19 cellular contexts compared by ENCODE assay signal in the genomic region with DNA sequence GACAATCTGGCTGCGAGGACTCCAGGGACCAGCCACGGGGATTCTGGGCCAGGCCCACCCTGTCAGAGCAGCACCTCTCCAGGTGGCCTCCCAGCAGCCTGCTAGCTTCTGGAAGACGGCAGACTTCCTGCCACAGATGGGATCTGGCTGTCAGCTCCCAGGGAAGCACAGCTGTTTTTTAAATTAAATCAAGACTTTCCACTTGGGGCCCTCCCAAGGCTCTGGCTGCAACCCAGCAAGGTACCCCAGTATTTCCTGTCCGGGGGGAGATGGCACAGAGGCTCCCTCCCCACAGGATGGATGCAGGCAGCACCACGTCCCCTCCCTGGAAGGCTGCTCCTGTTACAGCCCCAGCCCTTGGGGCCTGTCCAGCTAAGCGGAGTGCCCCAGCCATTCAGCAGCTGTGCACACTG. TPM values are rescaled to one million over a fixed set of nuclear protein-coding genes. Genes with fewer than 3 reads are reported as not detected.
A peak's percentile ranks its signal among the peaks of the same experiment; 100 is the strongest.
DNase-seq lines count a peak whose midpoint lies in the region; ATAC-seq and TF ChIP-seq lines count a peak whose summit lies in the region.
"Had no signal": no experiment of that assay in that cellular context is flagged by ENCODE, and none has a peak within 500 bp of the region (broad histone marks: within the 10 kb centered on the region; RNA-seq: fewer than 3 reads in every experiment).

No MANE protein-coding gene starts in this region.

- H3K23ac ChIP-seq in mesendoderm (ENCODE audit: low read length): no peak overlapping the region

- H4K5ac ChIP-seq in mesendoderm (ENCODE audit: low read length): no peak overlapping the region

- peak overlapping the region; percentile 30 for H3K27ac ChIP-seq in endodermal cell (ENCODE audit: low read depth, low read length)
- H3K27ac ChIP-seq in mesendoderm (ENCODE audit: low read depth, low read length): peak overlapping the region; percentile 17
- H3K27ac ChIP-seq in subcutaneous abdominal adipose tissue (ENCODE audit: low read depth, low read length): peak overlapping the region; percentile 50
- H3K27ac ChIP-seq in adrenal gland: peak overlapping the region in 1 of 5 donors; percentile 59

- ATAC-seq in stimulated activated effector memory CD8-positive, alpha-beta T cell treated with anti-CD3 and anti-CD28 coated beads, Interleukin-12 subunit alpha, Interleukin-12 subunit beta, amount 100 ng/mL, for 72 hours: no peak
- ATAC-seq: activated CD4-positive, alpha-beta T cell treated with anti-CD3 and anti-CD28 coated beads for 36 hours; mucosa of descending colon; stimulated activated memory B cell treated with anti-CD40 and anti-IgM and Interleukin-4, amounts not matched to agents 10 μg/mL and 1 μg/mL and 100 μg/mL, for 72 hours; T-helper 17 cell had no signal

- peaks cover 11% of the 10 kb centered on the region for H3K9me3 ChIP-seq in endodermal cell (ENCODE audit: control insufficient read depth, low read length)
- peaks cover 5 to 13% (median 10%) of the 10 kb centered on the region in 5 donors for H3K9me3 ChIP-seq in subcutaneous abdominal adipose tissue (ENCODE audit: control insufficient read depth in 5 of 5, low read length in 5 of 5)
- peaks cover 0 to 7% (median 0%) of the 10 kb centered on the region in 3 donors for H3K9me3 ChIP-seq in adrenal gland (replicated peaks in 1 of 3)
- H3K9me3 ChIP-seq: mucosa of descending colon had no signal

- no peaks in the 10 kb centered on the region for H3K27me3 Mint-ChIP-seq in endodermal cell (ENCODE audit: insufficient read depth)
- H3K27me3 Mint-ChIP-seq: activated CD4-positive, alpha-beta T cell treated with anti-CD3 and anti-CD28 coated beads for 36 hours; CD4-positive, alpha-beta memory T cell; T-helper 17 cell had no signal

- H2BK15ac ChIP-seq in mesendoderm (replicated peaks; ENCODE audit: low read depth): no peak overlapping the region

- H3K4me3 ChIP-seq in endodermal cell (ENCODE audit: low read length): no peak overlapping the region
- no peak overlapping the region for H3K4me3 ChIP-seq in mesendoderm (ENCODE audit: low read length)
- H3K4me3 ChIP-seq in subcutaneous abdominal adipose tissue (ENCODE audit: low read depth in 1 of 5, low read length in 5 of 5): no peak overlapping the region
- H3K4me3 ChIP-seq in adrenal gland: no peak overlapping the region
- H3K4me3 ChIP-seq: mucosa of descending colon had no signal

- H3K27ac Mint-ChIP-seq in endodermal cell: no peak overlapping the region
- no peak overlapping the region for H3K27ac Mint-ChIP-seq in stimulated activated effector memory CD8-positive, alpha-beta T cell treated with anti-CD3 and anti-CD28 coated beads, Interleukin-12 subunit alpha, Interleukin-12 subunit beta, amount 100 ng/mL, for 72 hours
- H3K27ac Mint-ChIP-seq: stimulated activated memory B cell treated with anti-CD40 and anti-IgM and Interleukin-4, amounts not matched to agents 10 μg/mL and 1 μg/mL and 100 μg/mL, for 72 hours had no signal

- no peak for TF ChIP-seq POLR2A in adrenal gland (IDR thresholded peaks at IDR 0.05)

- peaks cover 36% of the 10 kb centered on the region for H3K79me1 ChIP-seq in mesendoderm (ENCODE audit: low read length)

- H3K9ac ChIP-seq in endodermal cell (ENCODE audit: extremely low read depth, low read length, poor library complexity, severe bottlenecking): no peak overlapping the region
- peak overlapping the region; percentile 35 for H3K9ac ChIP-seq in mesendoderm (ENCODE audit: low read length)
- peak overlapping the region in 3 of 5 donors; percentile 13 to 58 (median 52) for H3K9ac ChIP-seq in subcutaneous abdominal adipose tissue (ENCODE audit: low read length in 5 of 5)

- peaks cover 14% of the 10 kb centered on the region for H3K4me1 Mint-ChIP-seq in endodermal cell
- no peaks in the 10 kb centered on the region for H3K4me1 Mint-ChIP-seq in stimulated activated effector memory CD8-positive, alpha-beta T cell treated with anti-CD3 and anti-CD28 coated beads, Interleukin-12 subunit alpha, Interleukin-12 subunit beta, amount 100 ng/mL, for 72 hours
- H3K4me1 Mint-ChIP-seq: stimulated activated memory B cell treated with anti-CD40 and anti-IgM and Interleukin-4, amounts not matched to agents 10 μg/mL and 1 μg/mL and 100 μg/mL, for 72 hours had no signal

- H3K36me3 Mint-ChIP-seq in endodermal cell (ENCODE audit: low read depth): peaks cover 73% of the 10 kb centered on the region
- H3K36me3 Mint-ChIP-seq in stimulated activated effector memory CD8-positive, alpha-beta T cell treated with anti-CD3 and anti-CD28 coated beads, Interleukin-12 subunit alpha, Interleukin-12 subunit beta, amount 100 ng/mL, for 72 hours: peaks cover 4% of the 10 kb centered on the region

- 87 to 88% methylated on average over 4 to 6 of the region's 6 CpGs for WGBS in endodermal cell (ENCODE audit: insufficient coverage in 1 of 2, insufficient read length in 1 of 2), 2 experiments
- no CpG with 5 or more reads among the region's 6 CpGs for WGBS in mesendoderm (ENCODE audit: extremely low coverage, insufficient coverage, low lambda C conversion rate)
- 53 to 90% (median 67%) methylated on average over 2 to 6 of the region's 6 CpGs for WGBS in adrenal gland, 4 donors

- no peak overlapping the region for H2BK5ac ChIP-seq in mesendoderm (ENCODE audit: low read length)

- no peak overlapping the region for H2AK5ac ChIP-seq in mesendoderm (ENCODE audit: low read length)

- TF ChIP-seq CTCF in endodermal cell (conservative IDR thresholded peaks at IDR 0.05) (no peak), adrenal gland (IDR thresholded peaks at IDR 0.05) (no peak)

- H3K27me3 ChIP-seq in endodermal cell (ENCODE audit: control insufficient read depth, insufficient read depth, low read length, poor library complexity, severe bottlenecking): no peaks in the 10 kb centered on the region
- no peaks in the 10 kb centered on the region for H3K27me3 ChIP-seq in mesendoderm (ENCODE audit: insufficient read depth, low read length, poor library complexity)
- no peaks in the 10 kb centered on the region for H3K27me3 ChIP-seq in subcutaneous abdominal adipose tissue (ENCODE audit: control insufficient read depth in 5 of 5, insufficient read depth in 4 of 5, low read length in 5 of 5)
- H3K27me3 ChIP-seq in adrenal gland: no peaks in the 10 kb centered on the region

- intact Hi-C loops in adrenal gland (cut with DNase I): no loop called here

- peaks cover 4% of the 10 kb centered on the region for H3K4me1 ChIP-seq in endodermal cell (ENCODE audit: control insufficient read depth, insufficient read depth, low read length)
- peaks cover 10% of the 10 kb centered on the region for H3K4me1 ChIP-seq in mesendoderm (ENCODE audit: control insufficient read depth, low read depth, low read length)
- H3K4me1 ChIP-seq in subcutaneous abdominal adipose tissue (ENCODE audit: control insufficient read depth in 5 of 5, insufficient read depth in 5 of 5, low read length in 5 of 5): peaks cover 6 to 38% (median 33%) of the 10 kb centered on the region in 5 donors
- peaks cover 0 to 13% of the 10 kb centered on the region in 2 donors for H3K4me1 ChIP-seq in adrenal gland (replicated peaks in 1 of 2)

- H4K8ac ChIP-seq in mesendoderm (ENCODE audit: low read depth, low read length): no peak overlapping the region

- H3K9me3 Mint-ChIP-seq in endodermal cell: no peaks in the 10 kb centered on the region
- peaks cover 8% of the 10 kb centered on the region for H3K9me3 Mint-ChIP-seq in stimulated activated effector memory CD8-positive, alpha-beta T cell treated with anti-CD3 and anti-CD28 coated beads, Interleukin-12 subunit alpha, Interleukin-12 subunit beta, amount 100 ng/mL, for 72 hours

- no peak overlapping the region for H3K18ac ChIP-seq in mesendoderm (ENCODE audit: low read length)

- no peak overlapping the region for H2BK120ac ChIP-seq in mesendoderm (ENCODE audit: low read depth, low read length)

- peak overlapping the region; percentile 17 for H3K56ac ChIP-seq in mesendoderm (ENCODE audit: low read length)

- peaks cover 96% of the 10 kb centered on the region for H3K36me3 ChIP-seq in endodermal cell (ENCODE audit: control insufficient read depth, insufficient read depth, low read length)
- H3K36me3 ChIP-seq in mesendoderm (ENCODE audit: control insufficient read depth, insufficient read depth, low read length): peaks cover 14% of the 10 kb centered on the region
- H3K36me3 ChIP-seq in subcutaneous abdominal adipose tissue (ENCODE audit: control insufficient read depth in 5 of 5, insufficient read depth in 5 of 5, low read length in 5 of 5): peaks cover 0 to 26% (median 24%) of the 10 kb centered on the region in 5 donors
- H3K36me3 ChIP-seq in adrenal gland (replicated peaks in 1 of 2): peaks cover 0 to 41% of the 10 kb centered on the region in 2 donors

- H3K4me3 Mint-ChIP-seq in endodermal cell: no peak overlapping the region
- no peak overlapping the region for H3K4me3 Mint-ChIP-seq in stimulated activated effector memory CD8-positive, alpha-beta T cell treated with anti-CD3 and anti-CD28 coated beads, Interleukin-12 subunit alpha, Interleukin-12 subunit beta, amount 100 ng/mL, for 72 hours
- H3K4me3 Mint-ChIP-seq: activated CD4-positive, alpha-beta T cell treated with anti-CD3 and anti-CD28 coated beads for 36 hours; CD4-positive, alpha-beta memory T cell; stimulated activated memory B cell treated with anti-CD40 and anti-IgM and Interleukin-4, amounts not matched to agents 10 μg/mL and 1 μg/mL and 100 μg/mL, for 72 hours; T-helper 17 cell had no signal

- H3K79me2 ChIP-seq in mesendoderm (ENCODE audit: control insufficient read depth, insufficient read depth, low read length): peaks cover 42% of the 10 kb centered on the region

- H3K4ac ChIP-seq in mesendoderm (ENCODE audit: low read depth, low read length): no peak overlapping the region

- no peak overlapping the region for H3K4me2 ChIP-seq in mesendoderm (ENCODE audit: low read length)

- DNase-seq in NCI-H524 (lab: John Stamatoyannopoulos, UW) (peak; percentile 19 to 74), endodermal cell (no peak), mesendoderm (no peak), adrenal gland (no peak), NCI-H2107 treated with DMSO at 0.1 percent for 48 hours (lab: John Stamatoyannopoulos, UW; ENCODE audit: unreplicated experiment) (no peak), superior temporal gyrus (ENCODE audit: extremely low spot score) (no peak)
- no peak for DNase-seq in stimulated activated effector memory CD8-positive, alpha-beta T cell treated with anti-CD3 and anti-CD28 coated beads, Interleukin-12 subunit alpha, Interleukin-12 subunit beta, amount 100 ng/mL, for 72 hours (ENCODE audit: low spot score in 2 of 2)
- DNase-seq: activated CD4-positive, alpha-beta T cell treated with anti-CD3 and anti-CD28 coated beads for 36 hours; amygdala; CD4-positive, alpha-beta memory T cell; foreskin melanocyte; KG1; NCI-H1105 treated with DMSO at 0.1 percent for 48 hours; NCI-H510A; stimulated activated CD4-positive, alpha-beta T cell treated with anti-CD3 and anti-CD28 coated beads, Interleukin-4, amount 100 ng/mL, for 4 hours; T-helper 17 cell had no signal

RNA-seq across cellular contexts. Expression of gene ACTN1, which starts 56.9 kb away (rescaled TPM):
- total RNA-seq in endodermal cell: 100 to 1,000 TPM; 190 to 275 TPM
- 115 TPM for polyA plus RNA-seq in endodermal cell (2013, experiment 1 of 2)
- polyA plus RNA-seq in endodermal cell (2013, experiment 2 of 2): 126 TPM
- polyA plus RNA-seq in mesendoderm (2013, experiment 1 of 2): 242 TPM
- polyA plus RNA-seq in mesendoderm (2013, experiment 2 of 2): 251 TPM
- 100 to 1,000 TPM in 4 of 8 donors, 10 to 100 TPM in 4; 67.0 to 180 (median 98.9) TPM for total RNA-seq in adrenal gland
- polyA plus RNA-seq in adrenal gland: 10 to 100 TPM; 50.5 to 61.3 (median 55.7) TPM

Comparison
In these comparisons a context has a peak if more than half of its experiments do, and no peak if none do; other contexts are left out.
1. DNase-seq: peak in NCI-H524 (2 of 2); none in endodermal cell (single experiment), mesendoderm (single experiment), adrenal gland (0 of 7), NCI-H2107 treated with DMSO at 0.1 percent for 48 hours (single experiment), stimulated activated effector memory CD8-positive, alpha-beta T cell treated with anti-CD3 and anti-CD28 coated beads, Interleukin-12 subunit alpha, Interleukin-12 subunit beta, amount 100 ng/mL, for 72 hours (0 of 2) and superior temporal gyrus (single experiment).